ENCODE assay signal across 14 cellular contexts in genomic region chr10:8242295-8242872, GRCh38.
DNase-seq lines count a peak whose midpoint lies in the region; ATAC-seq lines count a peak whose summit lies in the region.
"Had no signal": no experiment of that assay in that cellular context is flagged by ENCODE, and none has a peak within 500 bp of the region (broad histone marks: within the 10 kb centered on the region; RNA-seq: fewer than 3 reads in every experiment).

No MANE protein-coding gene starts in this region.

- H3K4me1 Mint-ChIP-seq in activated CD4-positive, alpha-beta memory T cell treated with anti-CD3 and anti-CD28 coated beads, Interleukin-2, amount 10 ng/mL, durations not matched to agents 7 days and 5 days = peaks cover 96% of the 10 kb centered on the region
- peaks cover 73% of the 10 kb centered on the region for H3K4me1 Mint-ChIP-seq in activated naive CD8-positive, alpha-beta T cell treated with anti-CD3 and anti-CD28 coated beads, Interleukin-2, amount 50 U/mL, for 24 hours

- peak overlapping the region; percentile 47 for H3K27ac Mint-ChIP-seq in activated CD4-positive, alpha-beta memory T cell treated with anti-CD3 and anti-CD28 coated beads, Interleukin-2, amount 10 ng/mL, durations not matched to agents 7 days and 5 days
- H3K27ac Mint-ChIP-seq in activated naive CD8-positive, alpha-beta T cell treated with anti-CD3 and anti-CD28 coated beads, Interleukin-2, amount 50 U/mL, for 24 hours = peak overlapping the region; percentile 78

- CTCF ChIA-PET in activated CD4-positive, alpha-beta memory T cell treated with anti-CD3 and anti-CD28 coated beads, Interleukin-2, amount 10 ng/mL, durations not matched to agents 7 days and 5 days (lab: Charles Lee) = no interaction called here

- ATAC-seq in activated naive CD8-positive, alpha-beta T cell treated with anti-CD3 and anti-CD28 coated beads, Interleukin-2, amount 50 U/mL, for 24 hours = peak; percentile 98
- no peak for ATAC-seq in HG03354 (IDR thresholded peaks at IDR 0.05; ENCODE audit: poor library complexity, severe bottlenecking, unreplicated experiment)
- ATAC-seq: naive thymus-derived CD8-positive, alpha-beta T cell had no signal

- DNase-seq in activated T-cell treated with anti-CD3 and anti-CD28 coated beads for 48 hours (ENCODE audit: low read depth) = peak; percentile 68
- DNase-seq in activated T-cell treated with anti-CD3 and anti-CD28 coated beads for 4 hours = no peak
- peak; percentile 28 for DNase-seq in activated CD4-positive, alpha-beta memory T cell treated with anti-CD3 and anti-CD28 coated beads, Interleukin-2, amount 10 ng/mL, durations not matched to agents 7 days and 5 days
- peak; percentile 73 for DNase-seq in activated naive CD8-positive, alpha-beta T cell treated with anti-CD3 and anti-CD28 coated beads, Interleukin-2, amount 50 U/mL, for 24 hours
- DNase-seq in stimulated activated CD8-positive, alpha-beta memory T cell treated with anti-CD3 and anti-CD28 coated beads, Interleukin-7, amount 100 ng/mL, for 48 hours (ENCODE audit: extremely low read depth in 1 of 2, low read depth in 1 of 2) = peak; percentile 37 to 74
- DNase-seq in NCI-H82 treated with DMSO at 0.1 percent for 48 hours (lab: John Stamatoyannopoulos, UW; ENCODE audit: unreplicated experiment) = no peak
- DNase-seq in KG1 (lab: John Stamatoyannopoulos, UW) = no peak
- DNase-seq: ACHN; Karpas-422; naive thymus-derived CD8-positive, alpha-beta T cell; NCI-H1105 treated with DMSO at 0.1 percent for 48 hours; NCI-H226; SHP77 had no signal

- POLR2A ChIA-PET in activated CD4-positive, alpha-beta memory T cell treated with anti-CD3 and anti-CD28 coated beads, Interleukin-2, amount 10 ng/mL, durations not matched to agents 7 days and 5 days (lab: Charles Lee) = interaction anchor here (0.5 to 2.2 kb wide), 3 partner anchors 8 to 105 kb away, joined by 3 to 8 read pairs (median 3); no protein-coding TSS in a partner anchor

- no peaks in the 10 kb centered on the region for H3K27me3 Mint-ChIP-seq in activated CD4-positive, alpha-beta memory T cell treated with anti-CD3 and anti-CD28 coated beads, Interleukin-2, amount 10 ng/mL, durations not matched to agents 7 days and 5 days
- no peaks in the 10 kb centered on the region for H3K27me3 Mint-ChIP-seq in activated naive CD8-positive, alpha-beta T cell treated with anti-CD3 and anti-CD28 coated beads, Interleukin-2, amount 50 U/mL, for 24 hours
- H3K27me3 Mint-ChIP-seq: naive thymus-derived CD8-positive, alpha-beta T cell had no signal

- peak overlapping the region; percentile 5 for H3K4me3 Mint-ChIP-seq in activated CD4-positive, alpha-beta memory T cell treated with anti-CD3 and anti-CD28 coated beads, Interleukin-2, amount 10 ng/mL, durations not matched to agents 7 days and 5 days
- peak overlapping the region; percentile 37 for H3K4me3 Mint-ChIP-seq in activated naive CD8-positive, alpha-beta T cell treated with anti-CD3 and anti-CD28 coated beads, Interleukin-2, amount 50 U/mL, for 24 hours
- H3K4me3 Mint-ChIP-seq: naive thymus-derived CD8-positive, alpha-beta T cell had no signal

- H3K36me3 Mint-ChIP-seq in activated CD4-positive, alpha-beta memory T cell treated with anti-CD3 and anti-CD28 coated beads, Interleukin-2, amount 10 ng/mL, durations not matched to agents 7 days and 5 days (ENCODE audit: low read depth) = peaks cover 53% of the 10 kb centered on the region
- peaks cover 3% of the 10 kb centered on the region for H3K36me3 Mint-ChIP-seq in activated naive CD8-positive, alpha-beta T cell treated with anti-CD3 and anti-CD28 coated beads, Interleukin-2, amount 50 U/mL, for 24 hours (ENCODE audit: low read depth)
- H3K36me3 Mint-ChIP-seq: naive thymus-derived CD8-positive, alpha-beta T cell had no signal

- peaks cover 11% of the 10 kb centered on the region for H3K9me3 Mint-ChIP-seq in activated CD4-positive, alpha-beta memory T cell treated with anti-CD3 and anti-CD28 coated beads, Interleukin-2, amount 10 ng/mL, durations not matched to agents 7 days and 5 days
- H3K9me3 Mint-ChIP-seq in activated naive CD8-positive, alpha-beta T cell treated with anti-CD3 and anti-CD28 coated beads, Interleukin-2, amount 50 U/mL, for 24 hours = peaks cover 8% of the 10 kb centered on the region

Comparison
In these comparisons a context has a peak if more than half of its experiments do, and no peak if none do; other contexts are left out.
1. DNase-seq: peak in activated T-cell treated with anti-CD3 and anti-CD28 coated beads for 48 hours (single experiment), activated CD4-positive, alpha-beta memory T cell treated with anti-CD3 and anti-CD28 coated beads, Interleukin-2, amount 10 ng/mL, durations not matched to agents 7 days and 5 days (single experiment), activated naive CD8-positive, alpha-beta T cell treated with anti-CD3 and anti-CD28 coated beads, Interleukin-2, amount 50 U/mL, for 24 hours (single experiment) and stimulated activated CD8-positive, alpha-beta memory T cell treated with anti-CD3 and anti-CD28 coated beads, Interleukin-7, amount 100 ng/mL, for 48 hours (2 of 2); none in activated T-cell treated with anti-CD3 and anti-CD28 coated beads for 4 hours (single experiment), NCI-H82 treated with DMSO at 0.1 percent for 48 hours (single experiment) and KG1 (single experiment).